In genomic region chr11:2881974-2882362, GRCh38 we compare ENCODE assay signal across 17 cellular contexts.
"Had no signal": no experiment of that assay in that cellular context is flagged by ENCODE, and none has a peak within 500 bp of the region (broad histone marks: within the 10 kb centered on the region; RNA-seq: fewer than 3 reads in every experiment).

No MANE protein-coding gene starts in this region.

- H3K27ac Mint-ChIP-seq: activated CD4-positive, alpha-beta memory T cell treated with anti-CD3 and anti-CD28 coated beads, Interleukin-2, amount 10 ng/mL, durations not matched to agents 7 days and 5 days; activated CD4-positive, alpha-beta T cell treated with anti-CD3 and anti-CD28 coated beads for 36 hours; memory B cell had no signal

- H3K36me3 ChIP-seq: thoracic aorta had no signal

- ATAC-seq: activated CD4-positive, alpha-beta T cell treated with anti-CD3 and anti-CD28 coated beads for 36 hours; left colon had no signal

- H3K27ac ChIP-seq: coronary artery, SK-N-MC, thoracic aorta, WERI-Rb-1 had no signal

- DNase-seq: activated CD4-positive, alpha-beta memory T cell treated with anti-CD3 and anti-CD28 coated beads, Interleukin-2, amount 10 ng/mL, durations not matched to agents 7 days and 5 days; activated CD4-positive, alpha-beta T cell treated with anti-CD3 and anti-CD28 coated beads for 36 hours; activated CD8-positive, alpha-beta memory T cell treated with anti-CD3 and anti-CD28 coated beads, Interleukin-2, amount 50 U/mL, for 4 hours; activated naive CD4-positive, alpha-beta T cell; central memory CD4-positive, alpha-beta T cell; effector CD4-positive, alpha-beta T cell; left colon; nucleus accumbens; stimulated activated CD4-positive, alpha-beta T cell treated with anti-CD3 and anti-CD28 coated beads, Interleukin-15, amount 100 ng/mL, for 24 hours; stimulated activated CD4-positive, alpha-beta T cell treated with anti-CD3 and anti-CD28 coated beads, Interleukin-4, amount 100 ng/mL, for 24 hours; stomach; T-helper 1 cell; WERI-Rb-1 had no signal

- H3K4me3 ChIP-seq: SK-N-MC had no signal

- H3K9me3 ChIP-seq: thoracic aorta had no signal

- H3K36me3 Mint-ChIP-seq: memory B cell had no signal

- H3K4me3 Mint-ChIP-seq: activated CD4-positive, alpha-beta memory T cell treated with anti-CD3 and anti-CD28 coated beads, Interleukin-2, amount 10 ng/mL, durations not matched to agents 7 days and 5 days; activated CD4-positive, alpha-beta T cell treated with anti-CD3 and anti-CD28 coated beads for 36 hours; memory B cell had no signal
